In genomic region chrX:132967049-132967448, GRCh38 we compare ENCODE assay signal across 22 cellular contexts. TPM values are rescaled to one million over a fixed set of nuclear protein-coding genes. Genes with fewer than 3 reads are reported as not detected.
DNase-seq lines count a peak whose midpoint lies in the region; ATAC-seq and TF ChIP-seq lines count a peak whose summit lies in the region.
"Had no signal": no experiment of that assay in that cellular context is flagged by ENCODE, and none has a peak within 500 bp of the region (broad histone marks: within the 10 kb centered on the region; RNA-seq: fewer than 3 reads in every experiment).

No MANE protein-coding gene starts in this region.

- no peak overlapping the region for H3K4me3 ChIP-seq in esophagus muscularis mucosa
- H3K4me3 ChIP-seq: A549, GM12878, K562, Peyer's patch, SJCRH30 had no signal

- intact Hi-C loops in activated CD4-positive, alpha-beta T cell treated with anti-CD3 and anti-CD28 coated beads, Interleukin-2, amount 10 ng/mL, durations not matched to agents 24 days and 14 days (cut with micrococcal nuclease), result no loop called here
- intact Hi-C loops in activated CD4-positive, alpha-beta T cell treated with anti-CD3 and anti-CD28 coated beads for 36 hours (cut with DNase I, micrococcal nuclease), result no loop called here
- intact Hi-C loops in esophagus muscularis mucosa (cut with DNase I), result no loop called here

- no peak overlapping the region for H3K27ac Mint-ChIP-seq in activated CD4-positive, alpha-beta T cell treated with anti-CD3 and anti-CD28 coated beads, Interleukin-2, amount 10 ng/mL, durations not matched to agents 24 days and 14 days
- H3K27ac Mint-ChIP-seq in activated CD4-positive, alpha-beta T cell treated with anti-CD3 and anti-CD28 coated beads for 36 hours, result no peak overlapping the region
- H3K27ac Mint-ChIP-seq in type B pancreatic cell (peak overlapping the region; percentile 26), T-cell (no peak overlapping the region)
- H3K27ac Mint-ChIP-seq in activated CD8-positive, alpha-beta memory T cell treated with anti-CD3 and anti-CD28 coated beads, Interleukin-2, amount 10 ng/mL, durations not matched to agents 7 days and 5 days, result no peak overlapping the region
- H3K27ac Mint-ChIP-seq: B cell had no signal

- H3K27me3 Mint-ChIP-seq in activated CD4-positive, alpha-beta T cell treated with anti-CD3 and anti-CD28 coated beads, Interleukin-2, amount 10 ng/mL, durations not matched to agents 24 days and 14 days, result peaks cover 11% of the 10 kb centered on the region
- H3K27me3 Mint-ChIP-seq in activated CD4-positive, alpha-beta T cell treated with anti-CD3 and anti-CD28 coated beads for 36 hours, result peaks cover 2% of the 10 kb centered on the region
- H3K27me3 Mint-ChIP-seq in type B pancreatic cell (no peaks in the 10 kb centered on the region), T-cell (peaks cover 0 to 25% of the 10 kb centered on the region in 2 donors)
- H3K27me3 Mint-ChIP-seq in activated CD8-positive, alpha-beta memory T cell treated with anti-CD3 and anti-CD28 coated beads, Interleukin-2, amount 10 ng/mL, durations not matched to agents 7 days and 5 days, result peaks cover 4% of the 10 kb centered on the region

- TF ChIP-seq CTCF in esophagus muscularis mucosa (IDR thresholded peaks at IDR 0.05), result no peak
- no peak for TF ChIP-seq CTCF in type B pancreatic cell (conservative IDR thresholded peaks at IDR 0.05)

- no peak for ATAC-seq in activated CD4-positive, alpha-beta T cell treated with anti-CD3 and anti-CD28 coated beads for 36 hours
- ATAC-seq in activated CD8-positive, alpha-beta memory T cell treated with anti-CD3 and anti-CD28 coated beads, Interleukin-2, amount 10 ng/mL, durations not matched to agents 7 days and 5 days, result no peak
- ATAC-seq in T-cell (replicated peaks in 1 of 4), result no peak
- ATAC-seq: A549, GM12878, K562 had no signal

- H3K4me1 Mint-ChIP-seq in activated CD4-positive, alpha-beta T cell treated with anti-CD3 and anti-CD28 coated beads, Interleukin-2, amount 10 ng/mL, durations not matched to agents 24 days and 14 days, result no peaks in the 10 kb centered on the region
- no peaks in the 10 kb centered on the region for H3K4me1 Mint-ChIP-seq in activated CD4-positive, alpha-beta T cell treated with anti-CD3 and anti-CD28 coated beads for 36 hours
- H3K4me1 Mint-ChIP-seq in type B pancreatic cell (ENCODE audit: unreplicated experiment), result peaks cover 49% of the 10 kb centered on the region
- no peaks in the 10 kb centered on the region for H3K4me1 Mint-ChIP-seq in activated CD8-positive, alpha-beta memory T cell treated with anti-CD3 and anti-CD28 coated beads, Interleukin-2, amount 10 ng/mL, durations not matched to agents 7 days and 5 days
- no peaks in the 10 kb centered on the region for H3K4me1 Mint-ChIP-seq in T-cell
- H3K4me1 Mint-ChIP-seq: B cell, CD14-positive monocyte had no signal

- no peak overlapping the region for H3K27ac ChIP-seq in esophagus muscularis mucosa (replicated peaks in 1 of 4)
- H3K27ac ChIP-seq: A549, Peyer's patch, SJCRH30 had no signal

- POLR2A ChIA-PET in activated CD4-positive, alpha-beta T cell treated with anti-CD3 and anti-CD28 coated beads for 36 hours (lab: Charles Lee), result no interaction called here
- POLR2A ChIA-PET in T-cell (lab: Charles Lee), result no interaction called here

- 76% methylated on average over 3 of the region's 3 CpGs for WGBS in esophagus muscularis mucosa

- H3K9me3 Mint-ChIP-seq in activated CD4-positive, alpha-beta T cell treated with anti-CD3 and anti-CD28 coated beads, Interleukin-2, amount 10 ng/mL, durations not matched to agents 24 days and 14 days, result no peaks in the 10 kb centered on the region
- H3K9me3 Mint-ChIP-seq in activated CD4-positive, alpha-beta T cell treated with anti-CD3 and anti-CD28 coated beads for 36 hours (ENCODE audit: low read depth), result no peaks in the 10 kb centered on the region
- no peaks in the 10 kb centered on the region for H3K9me3 Mint-ChIP-seq in type B pancreatic cell
- no peaks in the 10 kb centered on the region for H3K9me3 Mint-ChIP-seq in activated CD8-positive, alpha-beta memory T cell treated with anti-CD3 and anti-CD28 coated beads, Interleukin-2, amount 10 ng/mL, durations not matched to agents 7 days and 5 days (ENCODE audit: low read depth)
- no peaks in the 10 kb centered on the region for H3K9me3 Mint-ChIP-seq in T-cell

- H3K9me3 ChIP-seq in esophagus muscularis mucosa, result no peaks in the 10 kb centered on the region
- H3K9me3 ChIP-seq: A549, Peyer's patch, SJCRH30 had no signal

- H3K36me3 ChIP-seq in esophagus muscularis mucosa, result no peaks in the 10 kb centered on the region
- H3K36me3 ChIP-seq: Peyer's patch, SJCRH30 had no signal

- no peak for TF ChIP-seq EP300 in esophagus muscularis mucosa (IDR thresholded peaks at IDR 0.05)

- no peaks in the 10 kb centered on the region for H3K27me3 ChIP-seq in esophagus muscularis mucosa
- H3K27me3 ChIP-seq: Peyer's patch, SJCRH30 had no signal

- H3K4me3 Mint-ChIP-seq in activated CD4-positive, alpha-beta T cell treated with anti-CD3 and anti-CD28 coated beads, Interleukin-2, amount 10 ng/mL, durations not matched to agents 24 days and 14 days, result no peak overlapping the region
- H3K4me3 Mint-ChIP-seq in activated CD4-positive, alpha-beta T cell treated with anti-CD3 and anti-CD28 coated beads for 36 hours, result no peak overlapping the region
- H3K4me3 Mint-ChIP-seq in type B pancreatic cell (no peak overlapping the region), T-cell (no peak overlapping the region)
- no peak overlapping the region for H3K4me3 Mint-ChIP-seq in activated CD8-positive, alpha-beta memory T cell treated with anti-CD3 and anti-CD28 coated beads, Interleukin-2, amount 10 ng/mL, durations not matched to agents 7 days and 5 days
- H3K4me3 Mint-ChIP-seq: B cell, CD14-positive monocyte had no signal

- H3K4me1 ChIP-seq in esophagus muscularis mucosa, result no peaks in the 10 kb centered on the region
- H3K4me1 ChIP-seq: A549, Peyer's patch had no signal

- no peak for TF ChIP-seq POLR2A in esophagus muscularis mucosa (IDR thresholded peaks at IDR 0.05; ENCODE audit: low read depth)

- CTCF ChIA-PET in activated CD4-positive, alpha-beta T cell treated with anti-CD3 and anti-CD28 coated beads for 36 hours (lab: Charles Lee), result no interaction called here
- CTCF ChIA-PET in activated CD8-positive, alpha-beta memory T cell treated with anti-CD3 and anti-CD28 coated beads, Interleukin-2, amount 10 ng/mL, durations not matched to agents 7 days and 5 days (lab: Charles Lee), result no interaction called here
- CTCF ChIA-PET in T-cell (lab: Charles Lee), result interaction anchor here in 1 of 2 donors (1.1 kb wide), 1 partner anchor 9 kb away, joined by 3 read pairs; no protein-coding TSS in a partner anchor

- H3K36me3 Mint-ChIP-seq in activated CD4-positive, alpha-beta T cell treated with anti-CD3 and anti-CD28 coated beads, Interleukin-2, amount 10 ng/mL, durations not matched to agents 24 days and 14 days (ENCODE audit: low read depth), result no peaks in the 10 kb centered on the region
- no peaks in the 10 kb centered on the region for H3K36me3 Mint-ChIP-seq in activated CD4-positive, alpha-beta T cell treated with anti-CD3 and anti-CD28 coated beads for 36 hours (ENCODE audit: low read depth)
- H3K36me3 Mint-ChIP-seq in type B pancreatic cell, result no peaks in the 10 kb centered on the region
- no peaks in the 10 kb centered on the region for H3K36me3 Mint-ChIP-seq in activated CD8-positive, alpha-beta memory T cell treated with anti-CD3 and anti-CD28 coated beads, Interleukin-2, amount 10 ng/mL, durations not matched to agents 7 days and 5 days
- no peaks in the 10 kb centered on the region for H3K36me3 Mint-ChIP-seq in T-cell
- H3K36me3 Mint-ChIP-seq: CD14-positive monocyte had no signal

- DNase-seq in activated CD4-positive, alpha-beta T cell treated with anti-CD3 and anti-CD28 coated beads, Interleukin-2, amount 10 ng/mL, durations not matched to agents 24 days and 14 days, result peak; percentile 9
- DNase-seq in activated CD4-positive, alpha-beta T cell treated with anti-CD3 and anti-CD28 coated beads for 36 hours, result no peak
- DNase-seq in NCI-H345 (lab: John Stamatoyannopoulos, UW) (peak; percentile 56), esophagus muscularis mucosa (ENCODE audit: extremely low spot score) (peak; percentile 29), type B pancreatic cell (ENCODE audit: extremely low spot score, unreplicated experiment) (no peak), T-cell (no peak)
- DNase-seq in activated CD8-positive, alpha-beta memory T cell treated with anti-CD3 and anti-CD28 coated beads, Interleukin-2, amount 10 ng/mL, durations not matched to agents 7 days and 5 days, result no peak
- DNase-seq in stimulated activated CD4-positive, alpha-beta T cell treated with anti-CD3 and anti-CD28 coated beads, Interleukin-12 subunit alpha, Interleukin-12 subunit beta, amount 100 ng/mL, for 4 hours, result no peak
- DNase-seq: DND-41, H7, MM.1S, NCI-H1048, NCI-H1436 treated with DMSO at 0.1 percent for 48 hours, NCI-H2029, Peyer's patch, SJCRH30 had no signal

RNA-seq across cellular contexts. Expression of gene HS6ST2, which starts 8.6 kb away (rescaled TPM):
- total RNA-seq in activated CD4-positive, alpha-beta T cell treated with anti-CD3 and anti-CD28 coated beads, Interleukin-2, amount 10 ng/mL, durations not matched to agents 24 days and 14 days, result 0.78 and 1.2 TPM in 2 replicates
- total RNA-seq in activated CD4-positive, alpha-beta T cell treated with anti-CD3 and anti-CD28 coated beads for 36 hours, result under 1 TPM; 0.62 to 0.76 TPM
- total RNA-seq in esophagus muscularis mucosa (under 1 TPM in 2 of 4 donors, not detected in 2; 0.29 to 0.99 TPM), type B pancreatic cell (ENCODE audit: low replicate concordance) (35.8 and 46.4 TPM in 2 replicates), T-cell (not detected)
- total RNA-seq in activated CD8-positive, alpha-beta memory T cell treated with anti-CD3 and anti-CD28 coated beads, Interleukin-2, amount 10 ng/mL, durations not matched to agents 7 days and 5 days, result under 1 TPM in 1 of 2 experiments, not detected in 1; 0.14 TPM
- total RNA-seq: B cell, GM12878, K562, OCI-LY7, Peyer's patch had no signal

Comparison
In these comparisons a context has a peak if more than half of its experiments do, and no peak if none do; other contexts are left out.
1. DNase-seq: peak in activated CD4-positive, alpha-beta T cell treated with anti-CD3 and anti-CD28 coated beads, Interleukin-2, amount 10 ng/mL, durations not matched to agents 24 days and 14 days (single experiment), NCI-H345 (single experiment) and esophagus muscularis mucosa (single experiment); none in activated CD4-positive, alpha-beta T cell treated with anti-CD3 and anti-CD28 coated beads for 36 hours (single experiment), type B pancreatic cell (single experiment), activated CD8-positive, alpha-beta memory T cell treated with anti-CD3 and anti-CD28 coated beads, Interleukin-2, amount 10 ng/mL, durations not matched to agents 7 days and 5 days (single experiment), T-cell (0 of 34) and stimulated activated CD4-positive, alpha-beta T cell treated with anti-CD3 and anti-CD28 coated beads, Interleukin-12 subunit alpha, Interleukin-12 subunit beta, amount 100 ng/mL, for 4 hours (single experiment).
2. RNA of gene HS6ST2, which starts 8.6 kb away (total RNA-seq): 35.8 to 46.4 TPM in type B pancreatic cell; 0.78 to 1.2 TPM in activated CD4-positive, alpha-beta T cell treated with anti-CD3 and anti-CD28 coated beads, Interleukin-2, amount 10 ng/mL, durations not matched to agents 24 days and 14 days, 0.62 to 0.76 TPM in activated CD4-positive, alpha-beta T cell treated with anti-CD3 and anti-CD28 coated beads for 36 hours, 0.29 to 0.99 TPM in esophagus muscularis mucosa, 0.14 TPM in activated CD8-positive, alpha-beta memory T cell treated with anti-CD3 and anti-CD28 coated beads, Interleukin-2, amount 10 ng/mL, durations not matched to agents 7 days and 5 days and not detected in T-cell; every median in the first group is over 10 times any median in the second.